ENCODE assay signal across 22 cellular contexts in the genomic region with DNA sequence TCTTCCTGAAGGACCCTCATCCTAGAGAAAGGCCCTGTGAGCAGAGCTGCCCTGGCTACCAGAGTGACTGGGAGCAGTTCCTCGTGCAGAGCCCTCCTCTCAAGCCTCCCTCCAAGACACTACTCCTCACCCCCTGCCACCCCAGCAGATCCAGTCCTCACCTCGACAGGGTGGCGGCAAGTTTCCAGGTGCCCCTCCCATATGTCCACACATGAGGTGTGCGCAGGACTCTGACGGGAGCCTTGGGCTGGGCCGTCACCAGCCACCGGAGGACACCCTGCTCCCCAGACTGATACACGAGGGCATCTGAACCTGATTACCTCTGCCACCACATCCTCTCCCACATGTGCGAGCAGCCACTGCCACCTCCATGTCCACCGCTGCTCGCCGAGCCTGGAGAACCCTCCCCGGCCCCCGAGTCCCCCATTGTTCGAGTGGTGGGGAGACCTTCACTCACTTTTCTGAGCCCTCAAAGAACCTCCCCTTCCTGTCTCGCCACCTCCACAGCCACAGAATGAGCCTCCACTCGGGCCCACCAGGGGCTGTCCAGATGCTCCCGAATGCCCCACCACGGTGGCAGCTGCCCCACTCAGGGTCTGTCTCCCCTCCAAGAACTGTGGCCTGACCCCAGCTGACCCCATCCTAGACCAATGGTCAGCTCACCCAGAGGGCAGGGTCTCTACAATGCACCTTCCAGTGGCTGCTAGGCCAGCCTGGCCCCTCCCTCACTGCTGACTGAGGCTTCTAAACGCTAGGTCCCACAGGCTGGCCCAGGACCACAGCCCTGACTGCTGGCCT.
A peak's percentile ranks its signal among the peaks of the same experiment; 100 is the strongest.
DNase-seq lines count a peak whose midpoint lies in the region; ATAC-seq, FAIRE-seq and TF ChIP-seq lines count a peak whose summit lies in the region.
"Had no signal": no experiment of that assay in that cellular context is flagged by ENCODE, and none has a peak within 500 bp of the region (broad histone marks: within the 10 kb centered on the region; RNA-seq: fewer than 3 reads in every experiment).

No MANE protein-coding gene starts in this region.

- no peaks in the 10 kb centered on the region for H3K9me3 ChIP-seq in prostate gland
- H3K9me3 ChIP-seq: colonic mucosa, gastroesophageal sphincter, tibial artery had no signal

- no peak for FAIRE-seq in GM12892 (lab: Jason Lieb, UNC)
- FAIRE-seq: GM19239 had no signal

- TF ChIP-seq POLR2A in prostate gland (IDR thresholded peaks at IDR 0.05): no peak
- TF ChIP-seq POLR2A in GM12892 (IDR thresholded peaks at IDR 0.05; ENCODE audit: low read depth, low read length): no peak

- H3K27ac Mint-ChIP-seq in effector memory CD8-positive, alpha-beta T cell: peak overlapping the region; percentile 77 to 88
- H3K27ac Mint-ChIP-seq: activated T-helper 2 cell treated with anti-CD3 and anti-CD28 coated beads, Interferon-gamma antibody, Interleukin-2, Interleukin-4, amounts not matched to agents 10 μg/mL and 5 μg/mL and 100 μg/mL, durations not matched to agents 14 hours and 24 hours and 36 hours had no signal

- in situ Hi-C loops in GM13976 (cut with MboI; ENCODE audit: low sequenced_read_pairs, unreplicated experiment): loop anchor here (10.0 kb wide), 1 partner anchor 55 kb away; no protein-coding TSS in a partner anchor

- peak overlapping the region; percentile 16 to 77 for H3K27ac ChIP-seq in prostate gland
- peak overlapping the region in 1 of 59 donors; percentile 48 for H3K27ac ChIP-seq in dorsolateral prefrontal cortex
- H3K27ac ChIP-seq: colonic mucosa, epithelial cell of prostate, gastroesophageal sphincter, SK-N-MC, tibial artery had no signal

- WGBS in prostate gland: 92% methylated on average over 19 of the region's 20 CpGs

- peaks cover 5% of the 10 kb centered on the region for H3K4me1 ChIP-seq in prostate gland (replicated peaks)
- H3K4me1 ChIP-seq: colonic mucosa, gastroesophageal sphincter, tibial artery had no signal

- TF ChIP-seq CTCF in GM13976 (IDR thresholded peaks at IDR 0.05; ENCODE audit: borderline replicate concordance, control extremely low read depth, extremely low read depth, insufficient read depth, missing control alignments) (no peak), prostate gland (IDR thresholded peaks at IDR 0.05) (no peak), dorsolateral prefrontal cortex (IDR thresholded peaks at IDR 0.05 in 54 of 56, conservative IDR thresholded peaks at IDR 0.05 in 2 of 56; ENCODE audit: low read depth in 1 of 56, partially characterized antibody in 56 of 56) (no peak)

- H3K9me3 Mint-ChIP-seq in effector memory CD8-positive, alpha-beta T cell: no peaks in the 10 kb centered on the region
- H3K9me3 Mint-ChIP-seq: activated T-helper 2 cell treated with anti-CD3 and anti-CD28 coated beads, Interferon-gamma antibody, Interleukin-2, Interleukin-4, amounts not matched to agents 10 μg/mL and 5 μg/mL and 100 μg/mL, durations not matched to agents 14 hours and 24 hours and 36 hours; CD8-positive, alpha-beta memory T cell had no signal

- no peaks in the 10 kb centered on the region for H3K27me3 ChIP-seq in prostate gland (replicated peaks; ENCODE audit: insufficient read depth)
- no peaks in the 10 kb centered on the region for H3K27me3 ChIP-seq in dorsolateral prefrontal cortex
- H3K27me3 ChIP-seq: colonic mucosa, gastroesophageal sphincter, tibial artery had no signal

- intact Hi-C loops in prostate gland (cut with DNase I) (no loop called here), dorsolateral prefrontal cortex (cut with DNase I) (no loop called here)

- H3K27me3 Mint-ChIP-seq in effector memory CD8-positive, alpha-beta T cell: no peaks in the 10 kb centered on the region
- H3K27me3 Mint-ChIP-seq: CD8-positive, alpha-beta memory T cell had no signal

- H3K4me1 Mint-ChIP-seq in effector memory CD8-positive, alpha-beta T cell (ENCODE audit: low read depth in 2 of 2): peaks cover 7 to 18% of the 10 kb centered on the region in 2 donors

- ATAC-seq in effector memory CD8-positive, alpha-beta T cell (replicated peaks): no peak
- ATAC-seq in GM21381 (IDR thresholded peaks at IDR 0.05; ENCODE audit: unreplicated experiment): no peak
- ATAC-seq: gastroesophageal sphincter had no signal

- no peak overlapping the region for H3K4me3 Mint-ChIP-seq in effector memory CD8-positive, alpha-beta T cell
- H3K4me3 Mint-ChIP-seq: CD8-positive, alpha-beta memory T cell had no signal

- peaks cover 2 to 9% of the 10 kb centered on the region in 2 donors for H3K36me3 ChIP-seq in prostate gland
- H3K36me3 ChIP-seq: colonic mucosa had no signal

- H3K36me3 Mint-ChIP-seq in effector memory CD8-positive, alpha-beta T cell (ENCODE audit: insufficient read depth): peaks cover 50% of the 10 kb centered on the region

- H3K4me3 ChIP-seq in prostate gland: no peak overlapping the region
- H3K4me3 ChIP-seq in dorsolateral prefrontal cortex: no peak overlapping the region
- H3K4me3 ChIP-seq: colonic mucosa, gastroesophageal sphincter, lung, SK-N-MC, smooth muscle cell, tibial artery had no signal

- peak; percentile 50 for DNase-seq in activated CD8-positive, alpha-beta memory T cell treated with anti-CD3 and anti-CD28 coated beads for 24 hours
- no peak for DNase-seq in activated CD8-positive, alpha-beta memory T cell treated with anti-CD3 and anti-CD28 coated beads, Interleukin-2, amount 50 U/mL, for 4 hours
- DNase-seq in GM13976 (ENCODE audit: low spot score) (peak; percentile 10), prostate gland (ENCODE audit: low spot score) (no peak), dorsolateral prefrontal cortex (no peak), GM12892 (ENCODE audit: insufficient read length) (no peak)
- DNase-seq in effector memory CD8-positive, alpha-beta T cell: no peak
- DNase-seq: activated CD4-positive, alpha-beta T cell treated with anti-CD3 and anti-CD28 coated beads, Interleukin-2, amount 50 U/mL, for 1 hour; CD8-positive, alpha-beta memory T cell; colonic mucosa; NCI-H1417; NCI-H2171; NCI-H82; tibial artery had no signal

Comparison
In these comparisons a context has a peak if more than half of its experiments do, and no peak if none do; other contexts are left out.
1. DNase-seq: peak in activated CD8-positive, alpha-beta memory T cell treated with anti-CD3 and anti-CD28 coated beads for 24 hours (single experiment) and GM13976 (single experiment); none in activated CD8-positive, alpha-beta memory T cell treated with anti-CD3 and anti-CD28 coated beads, Interleukin-2, amount 50 U/mL, for 4 hours (single experiment), effector memory CD8-positive, alpha-beta T cell (0 of 3), prostate gland (single experiment), dorsolateral prefrontal cortex (0 of 10) and GM12892 (single experiment).